10 cellular contexts compared by ENCODE assay signal in genomic region chr21:45365608-45366241, GRCh38. TPM values are rescaled to one million over a fixed set of nuclear protein-coding genes. Genes with fewer than 3 reads are reported as not detected.
DNase-seq lines count a peak whose midpoint lies in the region; ATAC-seq and TF ChIP-seq lines count a peak whose summit lies in the region.
"Had no signal": no experiment of that assay in that cellular context is flagged by ENCODE, and none has a peak within 500 bp of the region (broad histone marks: within the 10 kb centered on the region; RNA-seq: fewer than 3 reads in every experiment).

No MANE protein-coding gene starts in this region.

- no CpG with 5 or more reads among the region's 26 CpGs for WGBS in trophoblast cell (ENCODE audit: extremely low coverage, insufficient coverage, insufficient read length)

- no peak overlapping the region for H3K4me3 Mint-ChIP-seq in natural killer cell treated with Interleukin-12 subunit alpha and Interleukin-12 subunit beta and Interleukin-15 and Interleukin-18, amount 100 ng/mL, for 72 hours
- H3K4me3 Mint-ChIP-seq: activated CD8-positive, alpha-beta T cell treated with anti-CD3 and anti-CD28 coated beads for 36 hours had no signal

- peak overlapping the region; percentile 95 for H4K91ac ChIP-seq in trophoblast cell (ENCODE audit: low read depth, low read length)

- peak overlapping the region; percentile 93 for H2BK5ac ChIP-seq in trophoblast cell (ENCODE audit: low read depth, low read length, poor library complexity)

- H3K9me3 Mint-ChIP-seq in natural killer cell treated with Interleukin-12 subunit alpha and Interleukin-12 subunit beta and Interleukin-15 and Interleukin-18, amount 100 ng/mL, for 72 hours, result no peaks in the 10 kb centered on the region
- H3K9me3 Mint-ChIP-seq: activated CD8-positive, alpha-beta T cell treated with anti-CD3 and anti-CD28 coated beads for 36 hours had no signal

- ATAC-seq in HG03139 (IDR thresholded peaks at IDR 0.05; ENCODE audit: unreplicated experiment) (no peak), HG03039 (IDR thresholded peaks at IDR 0.05; ENCODE audit: unreplicated experiment) (no peak)
- ATAC-seq in natural killer cell treated with Interleukin-12 subunit alpha and Interleukin-12 subunit beta and Interleukin-15 and Interleukin-18, amount 100 ng/mL, for 72 hours, result no peak
- ATAC-seq: activated CD8-positive, alpha-beta T cell treated with anti-CD3 and anti-CD28 coated beads for 36 hours had no signal

- H2AK5ac ChIP-seq in trophoblast cell (ENCODE audit: low read length), result peak overlapping the region; percentile 59

- H3K27ac Mint-ChIP-seq in natural killer cell treated with Interleukin-12 subunit alpha and Interleukin-12 subunit beta and Interleukin-15 and Interleukin-18, amount 100 ng/mL, for 72 hours, result peak overlapping the region in 1 of 2 donors; percentile 45
- H3K27ac Mint-ChIP-seq: activated CD8-positive, alpha-beta T cell treated with anti-CD3 and anti-CD28 coated beads for 36 hours had no signal

- no peak overlapping the region for H2AFZ ChIP-seq in trophoblast cell (ENCODE audit: insufficient read depth, low read length, poor library complexity)

- no peak overlapping the region for H4K12ac ChIP-seq in trophoblast cell (ENCODE audit: low read depth, low read length)

- no peak for TF ChIP-seq CTCF in fibroblast of mammary gland (conservative IDR thresholded peaks at IDR 0.05; ENCODE audit: control insufficient read depth, insufficient read depth, low read depth, low read length)

- peak overlapping the region; percentile 19 for H3K18ac ChIP-seq in trophoblast cell (ENCODE audit: low read length)

- no peak overlapping the region for H3K4me3 ChIP-seq in NT2/D1 (ENCODE audit: insufficient read length, low read depth)
- peak overlapping the region; percentile 15 for H3K4me3 ChIP-seq in fibroblast of mammary gland (ENCODE audit: control insufficient read depth, low read depth, low read length)
- H3K4me3 ChIP-seq in trophoblast cell (ENCODE audit: low read depth, low read length), result no peak overlapping the region

- no peaks in the 10 kb centered on the region for H3K27me3 ChIP-seq in NT2/D1 (ENCODE audit: insufficient read depth, insufficient read length)
- no peaks in the 10 kb centered on the region for H3K27me3 ChIP-seq in trophoblast cell (ENCODE audit: insufficient read depth, low read length)

- peaks cover 13 to 16% of the 10 kb centered on the region in 2 donors for H3K4me1 Mint-ChIP-seq in natural killer cell treated with Interleukin-12 subunit alpha and Interleukin-12 subunit beta and Interleukin-15 and Interleukin-18, amount 100 ng/mL, for 72 hours (ENCODE audit: low read depth in 2 of 2)

- H3K79me1 ChIP-seq in trophoblast cell (ENCODE audit: low read length), result peaks cover 63% of the 10 kb centered on the region

- no peaks in the 10 kb centered on the region for H3K36me3 Mint-ChIP-seq in natural killer cell treated with Interleukin-12 subunit alpha and Interleukin-12 subunit beta and Interleukin-15 and Interleukin-18, amount 100 ng/mL, for 72 hours

- peak overlapping the region; percentile 71 for H3K14ac ChIP-seq in trophoblast cell (ENCODE audit: low read length)

- H3K27ac ChIP-seq in trophoblast cell (ENCODE audit: low read depth, low read length), result peak overlapping the region; percentile 89

- no peak overlapping the region for H3K23ac ChIP-seq in trophoblast cell (ENCODE audit: low read length)

- DNase-seq in COLO829 (ENCODE audit: low spot score), result peak; percentile 36
- peak; percentile 87 for DNase-seq in NT2/D1 (ENCODE audit: low read depth, low spot score)
- DNase-seq in fibroblast of mammary gland (ENCODE audit: low read depth), result peak; percentile 55
- no peak for DNase-seq in trophoblast cell
- no peak for DNase-seq in Kasumi-1 (lab: John Stamatoyannopoulos, UW)
- no peak for DNase-seq in natural killer cell treated with Interleukin-12 subunit alpha and Interleukin-12 subunit beta and Interleukin-15 and Interleukin-18, amount 100 ng/mL, for 72 hours (ENCODE audit: low spot score)
- DNase-seq: activated CD8-positive, alpha-beta T cell treated with anti-CD3 and anti-CD28 coated beads for 36 hours; stimulated activated CD4-positive, alpha-beta T cell treated with anti-CD3 and anti-CD28 coated beads, Interleukin-4, amount 100 ng/mL, for 24 hours had no signal

- H2BK12ac ChIP-seq in trophoblast cell (ENCODE audit: low read length), result peak overlapping the region; percentile 85

- peaks cover 7 to 23% of the 10 kb centered on the region in 2 donors for H3K27me3 Mint-ChIP-seq in natural killer cell treated with Interleukin-12 subunit alpha and Interleukin-12 subunit beta and Interleukin-15 and Interleukin-18, amount 100 ng/mL, for 72 hours

- H3K36me3 ChIP-seq in NT2/D1 (ENCODE audit: insufficient read depth, insufficient read length, low read length) (no peaks in the 10 kb centered on the region), trophoblast cell (ENCODE audit: control insufficient read depth in 1 of 2, insufficient read depth in 2 of 2, low read length in 2 of 2) (no peaks in the 10 kb centered on the region)

- H3K4me2 ChIP-seq in trophoblast cell (ENCODE audit: low read length), result no peak overlapping the region

- H3K9ac ChIP-seq in NT2/D1 (ENCODE audit: insufficient read length, low read depth) (peak overlapping the region; percentile 62), trophoblast cell (ENCODE audit: low read length) (no peak overlapping the region)

- H3K4ac ChIP-seq in trophoblast cell (ENCODE audit: low read depth, low read length), result peak overlapping the region; percentile 63

- H2BK120ac ChIP-seq in trophoblast cell (ENCODE audit: insufficient read depth, low read length, poor library complexity), result peak overlapping the region; percentile 79

- H3K4me1 ChIP-seq in NT2/D1 (ENCODE audit: insufficient read depth, insufficient read length) (peaks cover 58% of the 10 kb centered on the region), trophoblast cell (ENCODE audit: control insufficient read depth in 1 of 2, insufficient read depth in 2 of 2, low read length in 2 of 2) (peaks cover 53% of the 10 kb centered on the region in 2 experiments)

- H3K79me2 ChIP-seq in trophoblast cell (ENCODE audit: control insufficient read depth, insufficient read depth, low read length, poor library complexity), result peaks cover 6% of the 10 kb centered on the region

- peak overlapping the region; percentile 61 for H4K8ac ChIP-seq in trophoblast cell (ENCODE audit: low read depth, low read length)

- no peaks in the 10 kb centered on the region for H3K9me3 ChIP-seq in NT2/D1 (ENCODE audit: insufficient read depth, low read length)
- H3K9me3 ChIP-seq in trophoblast cell (ENCODE audit: insufficient read depth, low read depth, low read length), result no peaks in the 10 kb centered on the region

RNA-seq across cellular contexts. Expression of gene COL18A1, which starts 39.2 kb away (rescaled TPM):
- 174 and 188 TPM in 2 replicates for polyA plus RNA-seq in trophoblast cell (2013)
- 1 to 10 TPM in 1 of 2 donors, under 1 TPM in 1; 0.31 to 1.3 TPM for total RNA-seq in natural killer cell treated with Interleukin-12 subunit alpha and Interleukin-12 subunit beta and Interleukin-15 and Interleukin-18, amount 100 ng/mL, for 72 hours

Comparison
In these comparisons a context has a peak if more than half of its experiments do, and no peak if none do; other contexts are left out.
1. DNase-seq: peak in COLO829 (single experiment), NT2/D1 (single experiment) and fibroblast of mammary gland (single experiment); none in trophoblast cell (0 of 2), Kasumi-1 (0 of 2) and natural killer cell treated with Interleukin-12 subunit alpha and Interleukin-12 subunit beta and Interleukin-15 and Interleukin-18, amount 100 ng/mL, for 72 hours (single experiment).